Comparison of ENCODE assay signal across 6 cellular contexts in genomic region chr3:177750436-177750835, GRCh38.
"Had no signal": no experiment of that assay in that cellular context is flagged by ENCODE, and none has a peak within 500 bp of the region (broad histone marks: within the 10 kb centered on the region; RNA-seq: fewer than 3 reads in every experiment).

No MANE protein-coding gene starts in this region.

- H3K27ac ChIP-seq: HL-60 had no signal

- H3K27me3 Mint-ChIP-seq: IgD-negative memory B cell had no signal

- H3K4me3 ChIP-seq: K562 had no signal

- DNase-seq: KBM-7, KG1 had no signal

- H3K36me3 Mint-ChIP-seq: IgD-negative memory B cell had no signal

- H3K4me3 Mint-ChIP-seq: IgD-negative memory B cell had no signal

- H3K27ac Mint-ChIP-seq: IgD-negative memory B cell had no signal

- ATAC-seq: HepG2, K562 had no signal
